13 cellular contexts compared by ENCODE assay signal in the genomic region with DNA sequence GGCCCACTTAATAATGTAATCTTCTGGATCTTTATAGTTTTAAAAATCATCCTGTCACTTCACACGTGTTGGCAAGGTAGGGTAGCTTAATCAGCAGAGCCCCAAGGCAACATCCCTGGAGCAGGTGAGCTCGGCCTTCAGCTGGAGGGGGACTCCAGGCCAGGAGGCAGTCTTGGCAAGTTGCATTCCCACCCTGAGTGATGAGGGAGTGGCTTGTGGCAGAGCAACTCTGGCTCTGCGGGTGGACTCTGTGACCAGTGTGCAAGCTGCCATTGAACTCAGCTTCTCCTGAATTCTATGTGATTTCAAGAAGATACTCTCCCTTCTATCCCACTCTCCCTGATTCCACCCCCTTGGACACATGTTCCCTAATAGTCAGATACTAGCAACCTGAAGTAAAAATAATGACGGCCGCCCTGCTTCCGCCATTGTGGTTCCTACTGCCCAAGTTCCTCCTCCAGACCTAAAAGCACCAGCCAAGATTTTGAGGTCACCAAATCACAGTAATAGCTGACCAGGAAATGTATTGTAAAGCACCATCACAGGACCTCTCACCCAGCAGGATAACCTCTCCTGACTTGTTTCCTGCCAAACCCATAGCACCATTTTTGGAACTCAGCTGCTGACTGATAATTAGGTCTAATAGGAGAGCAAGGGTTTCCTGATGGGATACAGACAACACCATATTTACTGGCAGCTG. TPM values are rescaled to one million over a fixed set of nuclear protein-coding genes. Genes with fewer than 3 reads are reported as not detected.
DNase-seq lines count a peak whose midpoint lies in the region; ATAC-seq and TF ChIP-seq lines count a peak whose summit lies in the region.
"Had no signal": no experiment of that assay in that cellular context is flagged by ENCODE, and none has a peak within 500 bp of the region (broad histone marks: within the 10 kb centered on the region; RNA-seq: fewer than 3 reads in every experiment).

No MANE protein-coding gene starts in this region.

- no peak overlapping the region for H3K27ac ChIP-seq in lung (ENCODE audit: low read depth in 1 of 2, low read length in 1 of 2)
- H3K27ac ChIP-seq: thoracic aorta had no signal

- CTCF ChIA-PET in activated CD4-positive, alpha-beta T cell treated with anti-CD3 and anti-CD28 coated beads, Interleukin-2, amount 10 ng/mL, durations not matched to agents 7 days and 5 days (lab: Charles Lee): interaction anchor here (1.9 to 2.1 kb wide), 2 partner anchors 9 to 12 kb away, joined by 6 to 7 read pairs; partner anchors contain the start of gene LYST

- POLR2A ChIA-PET in activated CD4-positive, alpha-beta T cell treated with anti-CD3 and anti-CD28 coated beads, Interleukin-2, amount 10 ng/mL, durations not matched to agents 7 days and 5 days (lab: Charles Lee): no interaction called here

- H3K9me3 ChIP-seq in lung (ENCODE audit: control insufficient read depth in 2 of 2, insufficient read depth in 1 of 2, low read length in 1 of 2): no peaks in the 10 kb centered on the region
- H3K9me3 ChIP-seq: thoracic aorta had no signal

- peaks cover 3% of the 10 kb centered on the region for H3K36me3 Mint-ChIP-seq in central memory CD8-positive, alpha-beta T cell (ENCODE audit: insufficient read depth)
- no peaks in the 10 kb centered on the region for H3K36me3 Mint-ChIP-seq in activated CD4-positive, alpha-beta T cell treated with anti-CD3 and anti-CD28 coated beads, Interleukin-2, amount 10 ng/mL, durations not matched to agents 7 days and 5 days (ENCODE audit: low read depth)
- H3K36me3 Mint-ChIP-seq: naive B cell had no signal

- no peak overlapping the region for H3K4me3 Mint-ChIP-seq in central memory CD8-positive, alpha-beta T cell
- no peak overlapping the region for H3K4me3 Mint-ChIP-seq in activated CD4-positive, alpha-beta T cell treated with anti-CD3 and anti-CD28 coated beads, Interleukin-2, amount 10 ng/mL, durations not matched to agents 7 days and 5 days

- DNase-seq in CD1c-positive myeloid dendritic cell (ENCODE audit: extremely low spot score): peak; percentile 88
- DNase-seq in NCI-H1417 treated with DMSO at 0.1 percent for 48 hours (lab: John Stamatoyannopoulos, UW): peak; percentile 21
- DNase-seq in central memory CD8-positive, alpha-beta T cell (ENCODE audit: low spot score in 2 of 2): no peak
- peak; percentile 42 for DNase-seq in lung (ENCODE audit: low spot score)
- no peak for DNase-seq in activated CD4-positive, alpha-beta T cell treated with anti-CD3 and anti-CD28 coated beads, Interleukin-2, amount 50 U/mL, for 48 hours
- DNase-seq in activated CD4-positive, alpha-beta T cell treated with anti-CD3 and anti-CD28 coated beads, Interleukin-2, amount 10 ng/mL, durations not matched to agents 7 days and 5 days: no peak
- DNase-seq: naive B cell, NCI-H187 treated with DMSO at 0.1 percent for 48 hours, T-helper 2 cell had no signal

- peaks cover 35% of the 10 kb centered on the region for H3K4me1 Mint-ChIP-seq in central memory CD8-positive, alpha-beta T cell
- H3K4me1 Mint-ChIP-seq in activated CD4-positive, alpha-beta T cell treated with anti-CD3 and anti-CD28 coated beads, Interleukin-2, amount 10 ng/mL, durations not matched to agents 7 days and 5 days: peaks cover 57% of the 10 kb centered on the region

- TF ChIP-seq CTCF in lung (IDR thresholded peaks at IDR 0.05; ENCODE audit: control extremely low read depth, extremely low read depth): no peak

- H3K4me1 ChIP-seq in lung (ENCODE audit: control insufficient read depth in 2 of 2, insufficient read depth in 2 of 2, low read length in 2 of 2): peaks cover 0 to 5% of the 10 kb centered on the region in 2 donors

- peak overlapping the region; percentile 37 for H3K27ac Mint-ChIP-seq in central memory CD8-positive, alpha-beta T cell (ENCODE audit: low read depth)
- H3K27ac Mint-ChIP-seq in activated CD4-positive, alpha-beta T cell treated with anti-CD3 and anti-CD28 coated beads, Interleukin-2, amount 10 ng/mL, durations not matched to agents 7 days and 5 days: no peak overlapping the region

- 42 to 60% methylated on average over 6 of the region's 6 CpGs for WGBS in lung, 2 donors

- no peaks in the 10 kb centered on the region for H3K36me3 ChIP-seq in lung (ENCODE audit: control insufficient read depth in 2 of 2, insufficient read depth in 2 of 2, low read length in 2 of 2)
- H3K36me3 ChIP-seq: thoracic aorta had no signal

- H3K27me3 Mint-ChIP-seq in central memory CD8-positive, alpha-beta T cell: no peaks in the 10 kb centered on the region
- H3K27me3 Mint-ChIP-seq in activated CD4-positive, alpha-beta T cell treated with anti-CD3 and anti-CD28 coated beads, Interleukin-2, amount 10 ng/mL, durations not matched to agents 7 days and 5 days: no peaks in the 10 kb centered on the region
- H3K27me3 Mint-ChIP-seq: naive B cell had no signal

- H3K9me3 Mint-ChIP-seq in central memory CD8-positive, alpha-beta T cell: no peaks in the 10 kb centered on the region
- no peaks in the 10 kb centered on the region for H3K9me3 Mint-ChIP-seq in activated CD4-positive, alpha-beta T cell treated with anti-CD3 and anti-CD28 coated beads, Interleukin-2, amount 10 ng/mL, durations not matched to agents 7 days and 5 days
- H3K9me3 Mint-ChIP-seq: naive B cell had no signal

- ATAC-seq in central memory CD8-positive, alpha-beta T cell (replicated peaks; ENCODE audit: extremely low read depth, poor library complexity, severe bottlenecking): no peak
- ATAC-seq in lung (ENCODE audit: insufficient read depth, low FRiP score): peak; percentile 22
- ATAC-seq in GM19324 (IDR thresholded peaks at IDR 0.05; ENCODE audit: low FRiP score, unreplicated experiment): no peak
- no peak for ATAC-seq in GM19463 (IDR thresholded peaks at IDR 0.05; ENCODE audit: unreplicated experiment)
- ATAC-seq: K562 had no signal

- no peak overlapping the region for H3K4me3 ChIP-seq in lung
- H3K4me3 ChIP-seq: K562, thoracic aorta had no signal

- no peaks in the 10 kb centered on the region for H3K27me3 ChIP-seq in lung (ENCODE audit: control insufficient read depth, insufficient read depth)

RNA-seq across cellular contexts. Expression of gene LYST, which starts 11.5 kb away (rescaled TPM):
- 10 to 100 TPM; 45.8 to 82.7 TPM for total RNA-seq in lung
- 10 to 100 TPM in 1 of 2 donors, 1 to 10 TPM in 1; 9.8 to 17.5 TPM for polyA plus RNA-seq in lung
- 10 to 100 TPM; 24.7 to 26.8 TPM for total RNA-seq in activated CD4-positive, alpha-beta T cell treated with anti-CD3 and anti-CD28 coated beads, Interleukin-2, amount 10 ng/mL, durations not matched to agents 7 days and 5 days

Comparison
In these comparisons a context has a peak if more than half of its experiments do, and no peak if none do; other contexts are left out.
1. DNase-seq: peak in CD1c-positive myeloid dendritic cell (single experiment), NCI-H1417 treated with DMSO at 0.1 percent for 48 hours (single experiment) and lung (single experiment); none in central memory CD8-positive, alpha-beta T cell (0 of 2), activated CD4-positive, alpha-beta T cell treated with anti-CD3 and anti-CD28 coated beads, Interleukin-2, amount 50 U/mL, for 48 hours (0 of 2) and activated CD4-positive, alpha-beta T cell treated with anti-CD3 and anti-CD28 coated beads, Interleukin-2, amount 10 ng/mL, durations not matched to agents 7 days and 5 days (single experiment).